Comparison of ENCODE assay signal across 8 cellular contexts in the genomic region with DNA sequence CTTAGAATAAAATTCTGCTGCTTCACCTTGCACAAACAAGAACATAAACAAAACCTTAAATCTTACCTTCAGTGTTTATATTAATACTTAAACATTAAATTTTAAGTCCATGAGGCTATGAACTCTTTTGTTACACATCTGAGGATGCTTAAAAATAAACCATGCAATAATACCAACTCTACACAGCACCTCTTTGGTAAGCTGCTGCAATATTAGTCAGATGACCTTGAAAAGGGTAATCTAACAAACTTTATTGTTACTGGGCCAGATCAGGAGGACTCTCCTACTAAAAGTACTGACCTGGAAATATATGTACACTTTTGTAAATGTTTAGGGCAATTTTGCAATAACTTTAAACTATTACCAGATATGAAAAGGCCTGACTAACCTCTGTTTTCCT. TPM values are rescaled to one million over a fixed set of nuclear protein-coding genes. Genes with fewer than 3 reads are reported as not detected.
DNase-seq lines count a peak whose midpoint lies in the region; ATAC-seq and TF ChIP-seq lines count a peak whose summit lies in the region.

No MANE protein-coding gene starts in this region.

- H3K36me3 ChIP-seq in ES-I3 (ENCODE audit: insufficient read depth, low read length) (peaks cover 7% of the 10 kb centered on the region; the same call in 1 of the 2 replicates), SJCRH30 (peaks cover 19% of the 10 kb centered on the region; the same call in 1 of the 2 replicates), esophagus squamous epithelium (peaks cover 0 to 41% (median 6%) of the 10 kb centered on the region in 3 donors)

- peaks cover 11% of the 10 kb centered on the region for H3K36me3 Mint-ChIP-seq in progenitor cell of endocrine pancreas (ENCODE audit: insufficient read depth)

- H3K27ac Mint-ChIP-seq in progenitor cell of endocrine pancreas, result peak overlapping the region; percentile 99

- no peaks in the 10 kb centered on the region; the same call in 1 of the 2 replicates for H3K4me1 ChIP-seq in ES-I3 (ENCODE audit: insufficient read depth, low read length)
- H3K4me1 ChIP-seq in SJCRH30, result no peaks in the 10 kb centered on the region
- H3K4me1 ChIP-seq in esophagus squamous epithelium, result peaks cover 6 to 25% (median 10%) of the 10 kb centered on the region in 3 donors

- H3K4me3 ChIP-seq in SJCRH30, result peak overlapping the region; percentile 69
- peak overlapping the region; percentile 72 to 92 (median 83) for H3K4me3 ChIP-seq in esophagus squamous epithelium

- H3K27me3 Mint-ChIP-seq in progenitor cell of endocrine pancreas, result peaks cover 23% of the 10 kb centered on the region

- peak overlapping the region; percentile 84 for H3K9ac ChIP-seq in ES-I3 (ENCODE audit: low read depth, low read length)

- ATAC-seq in HG03108 (IDR thresholded peaks at IDR 0.05; ENCODE audit: unreplicated experiment), result no peak

- no peaks in the 10 kb centered on the region for H3K9me3 Mint-ChIP-seq in progenitor cell of endocrine pancreas (ENCODE audit: low read depth)

- intact Hi-C loops in esophagus squamous epithelium (cut with DNase I), result no loop called here

- H3K9me3 ChIP-seq in ES-I3 (ENCODE audit: control insufficient read depth, insufficient read depth, low read length) (no peaks in the 10 kb centered on the region), SJCRH30 (replicated peaks) (no peaks in the 10 kb centered on the region), esophagus squamous epithelium (no peaks in the 10 kb centered on the region)

- TF ChIP-seq CTCF in esophagus squamous epithelium (IDR thresholded peaks at IDR 0.05), result no peak
- no peak for TF ChIP-seq CTCF in progenitor cell of endocrine pancreas (IDR thresholded peaks at IDR 0.05; ENCODE audit: unreplicated experiment)

- no peak overlapping the region; the same call in 1 of the 2 replicates for H3K27ac ChIP-seq in SJCRH30
- H3K27ac ChIP-seq in esophagus squamous epithelium, result peak overlapping the region; percentile 92 to 96 (median 92)

- H3K27me3 ChIP-seq in SJCRH30, result no peaks in the 10 kb centered on the region
- peaks cover 0 to 15% (median 0%) of the 10 kb centered on the region in 4 donors for H3K27me3 ChIP-seq in esophagus squamous epithelium

- H3K4me1 Mint-ChIP-seq in progenitor cell of endocrine pancreas (ENCODE audit: low read depth), result peaks cover 9% of the 10 kb centered on the region

- TF ChIP-seq POLR2A in esophagus squamous epithelium (IDR thresholded peaks at IDR 0.05), result no peak

- H3K4me3 Mint-ChIP-seq in progenitor cell of endocrine pancreas (ENCODE audit: low read depth), result peak overlapping the region; percentile 100

- no peak for DNase-seq in SJCRH30
- DNase-seq in esophagus squamous epithelium (lab: John Stamatoyannopoulos, UW), result no peak
- no peak for DNase-seq in progenitor cell of endocrine pancreas (ENCODE audit: low spot score, unreplicated experiment)
- no peak for DNase-seq in NCI-H446 treated with DMSO at 0.1 percent for 48 hours (lab: John Stamatoyannopoulos, UW)
- no peak for DNase-seq in SKM-1 (lab: John Stamatoyannopoulos, UW; ENCODE audit: unreplicated experiment)
- DNase-seq in NK-92 treated with Interleukin-12 subunit alpha and Interleukin-12 subunit beta, amount 100 ng/mL, for 24 hours (lab: John Stamatoyannopoulos, UW), result no peak

RNA-seq across cellular contexts. Expression of a gene that starts 0.8 kb away (rescaled TPM):
- 74.1 and 80.9 TPM in 2 replicates for total RNA-seq in SJCRH30 (2014; rRNA removed; shearing (Covaris generic))
- total RNA-seq in esophagus squamous epithelium (10 to 100 TPM; 18.3 to 50.0 (median 42.1) TPM), progenitor cell of endocrine pancreas (52.0 and 60.0 TPM in 2 replicates)

RNA-seq across cellular contexts. Expression of a gene that starts 21.9 kb away (rescaled TPM):
- 674 and 704 TPM in 2 replicates for total RNA-seq in SJCRH30 (2014; rRNA removed; shearing (Covaris generic))
- 100 to 1,000 TPM; 311 to 845 (median 638) TPM for total RNA-seq in esophagus squamous epithelium
- 606 and 628 TPM in 2 replicates for total RNA-seq in progenitor cell of endocrine pancreas
